In the genomic region with DNA sequence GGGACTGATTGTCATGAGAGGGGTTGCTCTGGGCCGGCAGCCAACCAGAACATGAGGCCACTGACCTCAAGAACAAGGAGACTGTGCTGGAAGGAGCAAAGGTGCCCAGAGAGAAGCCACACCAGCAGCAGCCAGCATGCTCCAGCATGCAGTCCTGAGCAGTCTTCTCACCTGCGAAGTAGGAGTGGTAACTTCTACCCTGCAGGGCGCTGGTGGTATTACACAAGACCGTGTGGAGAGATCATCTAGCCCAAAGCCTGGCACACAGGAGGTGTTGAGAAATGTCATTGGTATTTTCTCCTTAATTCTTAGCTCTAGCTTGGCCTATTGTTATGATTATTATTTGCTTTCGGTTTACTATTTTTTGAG, we compare ENCODE assay signal across 8 cellular contexts.
DNase-seq lines count a peak whose midpoint lies in the region; FAIRE-seq and TF ChIP-seq lines count a peak whose summit lies in the region.

No MANE protein-coding gene starts in this region.

- peak; percentile 60 for FAIRE-seq in keratinocyte (lab: Jason Lieb, UNC)

- POLR2A ChIA-PET in HEK293 (lab: Yijun Ruan, JAX) (no interaction called here), OCI-LY7 (lab: Charles Lee) (no interaction called here)

- no TSS peak for BruUV-seq in OCI-LY7 (replicated peaks; lab: Mats Ljungman, UMichigan)

- H3K27ac ChIP-seq in HEK293 (ENCODE audit: extremely low read depth, low read depth, low read length) (no peak overlapping the region), OCI-LY7 (ENCODE audit: low read depth, low read length, poor library complexity, severe bottlenecking) (no peak overlapping the region), keratinocyte (ENCODE audit: control insufficient read depth, insufficient read depth, low read length) (no peak overlapping the region)

- no peaks in the 10 kb centered on the region for H3K79me2 ChIP-seq in OCI-LY7 (ENCODE audit: insufficient read depth, low read depth, low read length)
- no peaks in the 10 kb centered on the region for H3K79me2 ChIP-seq in keratinocyte (ENCODE audit: control insufficient read depth, insufficient read depth, low read length)

- H3K4me2 ChIP-seq in OCI-LY7 (ENCODE audit: low read length) (no peak overlapping the region), keratinocyte (ENCODE audit: control insufficient read depth, extremely low read depth, insufficient read depth, low read depth, low read length) (no peak overlapping the region)

- H3K9me3 ChIP-seq in HEK293 (ENCODE audit: control insufficient read depth, insufficient read depth, low read depth, low read length) (no peaks in the 10 kb centered on the region), OCI-LY7 (ENCODE audit: low read length) (no peaks in the 10 kb centered on the region), keratinocyte (ENCODE audit: control insufficient read depth, low read depth, low read length) (no peaks in the 10 kb centered on the region)

- H3K4me1 ChIP-seq in HEK293 (ENCODE audit: control insufficient read depth, insufficient read depth, low read length) = no peaks in the 10 kb centered on the region
- H3K4me1 ChIP-seq in OCI-LY7 (ENCODE audit: insufficient read depth, low read length, poor library complexity, severe bottlenecking) = no peaks in the 10 kb centered on the region
- H3K4me1 ChIP-seq in keratinocyte (ENCODE audit: control insufficient read depth, extremely low read depth, insufficient read depth, low read length) = no peaks in the 10 kb centered on the region

- no peak overlapping the region for H3K9ac ChIP-seq in keratinocyte (ENCODE audit: control insufficient read depth, extremely low read depth, insufficient read depth, low read length)

- CTCF ChIA-PET in HEK293 (lab: Yijun Ruan, JAX) (interaction anchor here (1.3 to 1.5 kb wide), 2 partner anchors 10 to 19 kb away, joined by 3 to 4 read pairs; no protein-coding TSS in a partner anchor), OCI-LY7 (lab: Charles Lee; ENCODE audit: unreplicated experiment) (no interaction called here)

- DNase-seq in SIG-M5 treated with dmso at 0.1 percent for 504 hours (lab: John Stamatoyannopoulos, UW; ENCODE audit: unreplicated experiment) (peak; percentile 11), SIG-M5 (lab: John Stamatoyannopoulos, UW) (no peak), OCI-LY7 (ENCODE audit: low spot score) (peak; percentile 56), keratinocyte (ENCODE audit: low read depth, low spot score) (peak; percentile 30), mesenteric fat pad (ENCODE audit: low spot score) (no peak), pons (ENCODE audit: low spot score) (no peak)
- no peak for DNase-seq in activated CD4-positive, CD25-positive, alpha-beta regulatory T cell (lab: John Stamatoyannopoulos, UW)

- no peaks in the 10 kb centered on the region for H3K9me2 ChIP-seq in OCI-LY7 (ENCODE audit: insufficient read depth, low read length)

- H3K9me1 ChIP-seq in keratinocyte (ENCODE audit: control insufficient read depth, extremely low read depth, insufficient read depth, low read length) = no peaks in the 10 kb centered on the region

- H3K27me3 ChIP-seq in keratinocyte (ENCODE audit: control insufficient read depth, extremely low read depth, insufficient read depth, low read length) = peaks cover 3% of the 10 kb centered on the region

- intact Hi-C loops in OCI-LY7 (cut with micrococcal nuclease; ENCODE audit: unreplicated experiment) = no loop called here

- H3K36me3 ChIP-seq in HEK293 (ENCODE audit: control insufficient read depth in 2 of 2, insufficient read depth in 1 of 2, low read length in 2 of 2) (no peaks in the 10 kb centered on the region), OCI-LY7 (ENCODE audit: insufficient read depth, low read length) (no peaks in the 10 kb centered on the region), keratinocyte (ENCODE audit: control insufficient read depth in 2 of 2, extremely low read depth in 1 of 2, insufficient read depth in 2 of 2, low read length in 2 of 2) (no peaks in the 10 kb centered on the region)

- no peaks in the 10 kb centered on the region for H4K20me1 ChIP-seq in OCI-LY7 (ENCODE audit: insufficient read depth, low read length)
- no peaks in the 10 kb centered on the region for H4K20me1 ChIP-seq in keratinocyte (ENCODE audit: control insufficient read depth, extremely low read depth, insufficient read depth, low read length)

- H3K4me3 ChIP-seq in HEK293 (ENCODE audit: low read depth, low read length) (no peak overlapping the region), OCI-LY7 (ENCODE audit: low read depth, low read length, poor library complexity, severe bottlenecking) (no peak overlapping the region), keratinocyte (ENCODE audit: control insufficient read depth in 2 of 3, extremely low read depth in 1 of 3, insufficient read depth in 2 of 3, low read depth in 1 of 3, low read length in 3 of 3) (no peak overlapping the region)

- H2AFZ ChIP-seq in OCI-LY7 (ENCODE audit: low read length) = no peak overlapping the region
- H2AFZ ChIP-seq in keratinocyte (ENCODE audit: control insufficient read depth, low read length) = no peak overlapping the region

- dilution Hi-C loops in keratinocyte (cut with MboI; ENCODE audit: extremely low pct_ligation_motif_present, low sequenced_read_pairs) = no loop called here

- TF ChIP-seq CTCF in HEK293 (tag by site-specific recombination; IDR thresholded peaks at IDR 0.05) = peak; percentile 10; the same call in 1 of the 2 replicates
- peak; percentile 70 for TF ChIP-seq CTCF in OCI-LY7 (conservative IDR thresholded peaks at IDR 0.05; ENCODE audit: low read length)
- peak; percentile 63 to 69 (median 63) for TF ChIP-seq CTCF in keratinocyte (optimal IDR thresholded peaks at IDR 0.05 in 1 of 3, IDR thresholded peaks at IDR 0.05 in 1 of 3, conservative IDR thresholded peaks at IDR 0.05 in 1 of 3; ENCODE audit: extremely low read depth in 1 of 3, insufficient read depth in 2 of 3, low read length in 3 of 3)

TF ChIP-seq in HEK293, 187 proteins besides CTCF, POLR2A, EP300 and RAD21:
- TF ChIP-seq, protein P1, sequence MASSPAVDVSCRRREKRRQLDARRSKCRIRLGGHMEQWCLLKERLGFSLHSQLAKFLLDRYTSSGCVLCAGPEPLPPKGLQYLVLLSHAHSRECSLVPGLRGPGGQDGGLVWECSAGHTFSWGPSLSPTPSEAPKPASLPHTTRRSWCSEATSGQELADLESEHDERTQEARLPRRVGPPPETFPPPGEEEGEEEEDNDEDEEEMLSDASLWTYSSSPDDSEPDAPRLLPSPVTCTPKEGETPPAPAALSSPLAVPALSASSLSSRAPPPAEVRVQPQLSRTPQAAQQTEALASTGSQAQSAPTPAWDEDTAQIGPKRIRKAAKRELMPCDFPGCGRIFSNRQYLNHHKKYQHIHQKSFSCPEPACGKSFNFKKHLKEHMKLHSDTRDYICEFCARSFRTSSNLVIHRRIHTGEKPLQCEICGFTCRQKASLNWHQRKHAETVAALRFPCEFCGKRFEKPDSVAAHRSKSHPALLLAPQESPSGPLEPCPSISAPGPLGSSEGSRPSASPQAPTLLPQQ (tag by site-specific recombination; IDR thresholded peaks at IDR 0.05) = no peak
- TF ChIP-seq KLF8 (tag by site-specific recombination; IDR thresholded peaks at IDR 0.05) = no peak
- no peak for TF ChIP-seq MZF1 (tag by site-specific recombination; IDR thresholded peaks at IDR 0.05; ENCODE audit: borderline replicate concordance)
- TF ChIP-seq GFI1B (tag by site-specific recombination; IDR thresholded peaks at IDR 0.05) = no peak
- no peak for TF ChIP-seq ZNF426 (tag by site-specific recombination; IDR thresholded peaks at IDR 0.05)
- TF ChIP-seq GLI2 (tag by site-specific recombination; IDR thresholded peaks at IDR 0.05; ENCODE audit: borderline replicate concordance, low read depth) = no peak
- no peak for TF ChIP-seq KLF9 (tag by site-specific recombination; IDR thresholded peaks at IDR 0.05; ENCODE audit: low read depth)
- no peak for TF ChIP-seq ZNF707 (tag by site-specific recombination; IDR thresholded peaks at IDR 0.05)
- TF ChIP-seq, protein P2, sequence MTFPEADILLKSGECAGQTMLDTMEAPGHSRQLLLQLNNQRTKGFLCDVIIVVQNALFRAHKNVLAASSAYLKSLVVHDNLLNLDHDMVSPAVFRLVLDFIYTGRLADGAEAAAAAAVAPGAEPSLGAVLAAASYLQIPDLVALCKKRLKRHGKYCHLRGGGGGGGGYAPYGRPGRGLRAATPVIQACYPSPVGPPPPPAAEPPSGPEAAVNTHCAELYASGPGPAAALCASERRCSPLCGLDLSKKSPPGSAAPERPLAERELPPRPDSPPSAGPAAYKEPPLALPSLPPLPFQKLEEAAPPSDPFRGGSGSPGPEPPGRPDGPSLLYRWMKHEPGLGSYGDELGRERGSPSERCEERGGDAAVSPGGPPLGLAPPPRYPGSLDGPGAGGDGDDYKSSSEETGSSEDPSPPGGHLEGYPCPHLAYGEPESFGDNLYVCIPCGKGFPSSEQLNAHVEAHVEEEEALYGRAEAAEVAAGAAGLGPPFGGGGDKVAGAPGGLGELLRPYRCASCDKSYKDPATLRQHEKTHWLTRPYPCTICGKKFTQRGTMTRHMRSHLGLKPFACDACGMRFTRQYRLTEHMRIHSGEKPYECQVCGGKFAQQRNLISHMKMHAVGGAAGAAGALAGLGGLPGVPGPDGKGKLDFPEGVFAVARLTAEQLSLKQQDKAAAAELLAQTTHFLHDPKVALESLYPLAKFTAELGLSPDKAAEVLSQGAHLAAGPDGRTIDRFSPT (tag by site-specific recombination; IDR thresholded peaks at IDR 0.05) = no peak
- no peak for TF ChIP-seq ZNF510 (tag by site-specific recombination; IDR thresholded peaks at IDR 0.05; ENCODE audit: insufficient replicate concordance)
- no peak for TF ChIP-seq ZNF114 (tag by site-specific recombination; IDR thresholded peaks at IDR 0.05)

Comparison
In these comparisons a context has a peak if more than half of its experiments do, and no peak if none do; other contexts are left out.
1. DNase-seq: peak in SIG-M5 treated with dmso at 0.1 percent for 504 hours (single experiment), OCI-LY7 (single experiment) and keratinocyte (single experiment); none in SIG-M5 (single experiment), mesenteric fat pad (single experiment), activated CD4-positive, CD25-positive, alpha-beta regulatory T cell (0 of 4) and pons (single experiment).
2. CTCF ChIP-seq: peak in every context shown above with its lines; median percentile 70 in OCI-LY7; 63 in keratinocyte; 10 in HEK293.